ENCODE assay signal across 28 cellular contexts in genomic region chr15:38861108-38861507, GRCh38.
"Had no signal": no experiment of that assay in that cellular context is flagged by ENCODE, and none has a peak within 500 bp of the region (broad histone marks: within the 10 kb centered on the region; RNA-seq: fewer than 3 reads in every experiment).

No MANE protein-coding gene starts in this region.

- H3K9me3 Mint-ChIP-seq: activated CD4-positive, alpha-beta memory T cell treated with anti-CD3 and anti-CD28 coated beads for 36 hours; activated CD4-positive, alpha-beta T cell treated with anti-CD3 and anti-CD28 coated beads, Interleukin-2, amount 10 ng/mL, durations not matched to agents 24 days and 14 days; activated naive CD4-positive, alpha-beta T cell treated with anti-CD3 and anti-CD28 coated beads for 36 hours; activated naive CD8-positive, alpha-beta T cell treated with anti-CD3 and anti-CD28 coated beads for 36 hours; activated T-helper 1 cell treated with anti-CD3 and anti-CD28 coated beads, Interleukin-12 subunit alpha, Interleukin-12 subunit beta, Interleukin-2, Interleukin-4 antibody, amounts not matched to agents 30 ng/mL and 10 ng/mL and 1 ng/mL, durations not matched to agents 14 hours and 24 hours and 36 hours; mesothelial cell of epicardium had no signal

- H3K4me3 ChIP-seq: esophagus squamous epithelium, gastrocnemius medialis, pancreas, prostate gland, sigmoid colon, spleen, suprapubic skin, tibial artery had no signal

- ATAC-seq: gastrocnemius medialis; left cardiac atrium; naive thymus-derived CD4-positive, alpha-beta T cell; pancreas; T-helper 17 cell had no signal

- H3K4me3 Mint-ChIP-seq: activated CD4-positive, alpha-beta memory T cell treated with anti-CD3 and anti-CD28 coated beads for 36 hours; activated CD4-positive, alpha-beta T cell treated with anti-CD3 and anti-CD28 coated beads, Interleukin-2, amount 10 ng/mL, durations not matched to agents 24 days and 14 days; activated naive CD4-positive, alpha-beta T cell treated with anti-CD3 and anti-CD28 coated beads for 36 hours; activated naive CD8-positive, alpha-beta T cell treated with anti-CD3 and anti-CD28 coated beads for 36 hours; activated T-helper 1 cell treated with anti-CD3 and anti-CD28 coated beads, Interleukin-12 subunit alpha, Interleukin-12 subunit beta, Interleukin-2, Interleukin-4 antibody, amounts not matched to agents 30 ng/mL and 10 ng/mL and 1 ng/mL, durations not matched to agents 14 hours and 24 hours and 36 hours; mesothelial cell of epicardium; naive thymus-derived CD4-positive, alpha-beta T cell; T-helper 17 cell had no signal

- H3K4me1 ChIP-seq: pancreas, prostate gland had no signal

- H3K4me1 Mint-ChIP-seq: activated CD4-positive, alpha-beta T cell treated with anti-CD3 and anti-CD28 coated beads, Interleukin-2, amount 10 ng/mL, durations not matched to agents 24 days and 14 days; activated naive CD8-positive, alpha-beta T cell treated with anti-CD3 and anti-CD28 coated beads for 36 hours had no signal

- H3K27me3 ChIP-seq: brain microvascular endothelial cell, esophagus squamous epithelium, gastrocnemius medialis, pancreas, sigmoid colon, suprapubic skin, tibial artery had no signal

- DNase-seq: activated CD4-positive, alpha-beta memory T cell treated with anti-CD3 and anti-CD28 coated beads for 36 hours; activated CD4-positive, alpha-beta T cell treated with anti-CD3 and anti-CD28 coated beads, Interleukin-2, amount 10 ng/mL, durations not matched to agents 24 days and 14 days; activated CD4-positive, CD25-positive, alpha-beta regulatory T cell treated with anti-CD3 and anti-CD28 coated beads, Interleukin-2, amount 50 U/mL, for 72 hours; activated CD8-positive, alpha-beta memory T cell treated with anti-CD3 and anti-CD28 coated beads, Interleukin-2, amount 50 U/mL, for 4 hours; activated effector memory CD4-positive, alpha-beta T cell treated with anti-CD3 and anti-CD28 coated beads, Interleukin-2, amount 50 U/mL, for 16 hours; activated naive CD4-positive, alpha-beta T cell treated with anti-CD3 and anti-CD28 coated beads for 36 hours; activated naive CD8-positive, alpha-beta T cell treated with anti-CD3 and anti-CD28 coated beads for 36 hours; activated T-cell treated with anti-CD3 and anti-CD28 coated beads, Interleukin-2, amount 50 U/mL, for 1 hour; amniotic stem cell; brain microvascular endothelial cell; central memory CD4-positive, alpha-beta T cell; effector CD4-positive, alpha-beta T cell; esophagus squamous epithelium; gastrocnemius medialis; glutamatergic neuron; left cardiac atrium; mammary epithelial cell; naive thymus-derived CD4-positive, alpha-beta T cell; pancreas; sigmoid colon; spleen; stimulated activated naive CD4-positive, alpha-beta T cell; T-helper 17 cell; tibial artery had no signal

- H3K27ac ChIP-seq: brain microvascular endothelial cell, gastrocnemius medialis, pancreas, prostate gland, sigmoid colon, spleen, suprapubic skin, tibial artery had no signal

- H3K36me3 ChIP-seq: brain microvascular endothelial cell, esophagus squamous epithelium, gastrocnemius medialis, pancreas, prostate gland, sigmoid colon, spleen, suprapubic skin, tibial artery had no signal

- H3K9me3 ChIP-seq: esophagus squamous epithelium, gastrocnemius medialis, pancreas, prostate gland, sigmoid colon, spleen, suprapubic skin, tibial artery had no signal

- H3K27ac Mint-ChIP-seq: activated CD4-positive, alpha-beta memory T cell treated with anti-CD3 and anti-CD28 coated beads for 36 hours; activated CD4-positive, alpha-beta T cell treated with anti-CD3 and anti-CD28 coated beads, Interleukin-2, amount 10 ng/mL, durations not matched to agents 24 days and 14 days; activated naive CD4-positive, alpha-beta T cell treated with anti-CD3 and anti-CD28 coated beads for 36 hours; activated naive CD8-positive, alpha-beta T cell treated with anti-CD3 and anti-CD28 coated beads for 36 hours; activated T-helper 1 cell treated with anti-CD3 and anti-CD28 coated beads, Interleukin-12 subunit alpha, Interleukin-12 subunit beta, Interleukin-2, Interleukin-4 antibody, amounts not matched to agents 30 ng/mL and 10 ng/mL and 1 ng/mL, durations not matched to agents 14 hours and 24 hours and 36 hours; mesothelial cell of epicardium; naive thymus-derived CD4-positive, alpha-beta T cell; T-helper 17 cell had no signal

- H3K36me3 Mint-ChIP-seq: activated CD4-positive, alpha-beta memory T cell treated with anti-CD3 and anti-CD28 coated beads for 36 hours; activated naive CD8-positive, alpha-beta T cell treated with anti-CD3 and anti-CD28 coated beads for 36 hours; mesothelial cell of epicardium; naive thymus-derived CD4-positive, alpha-beta T cell had no signal
